ENCODE assay signal across 1 cellular context in the genomic region with DNA sequence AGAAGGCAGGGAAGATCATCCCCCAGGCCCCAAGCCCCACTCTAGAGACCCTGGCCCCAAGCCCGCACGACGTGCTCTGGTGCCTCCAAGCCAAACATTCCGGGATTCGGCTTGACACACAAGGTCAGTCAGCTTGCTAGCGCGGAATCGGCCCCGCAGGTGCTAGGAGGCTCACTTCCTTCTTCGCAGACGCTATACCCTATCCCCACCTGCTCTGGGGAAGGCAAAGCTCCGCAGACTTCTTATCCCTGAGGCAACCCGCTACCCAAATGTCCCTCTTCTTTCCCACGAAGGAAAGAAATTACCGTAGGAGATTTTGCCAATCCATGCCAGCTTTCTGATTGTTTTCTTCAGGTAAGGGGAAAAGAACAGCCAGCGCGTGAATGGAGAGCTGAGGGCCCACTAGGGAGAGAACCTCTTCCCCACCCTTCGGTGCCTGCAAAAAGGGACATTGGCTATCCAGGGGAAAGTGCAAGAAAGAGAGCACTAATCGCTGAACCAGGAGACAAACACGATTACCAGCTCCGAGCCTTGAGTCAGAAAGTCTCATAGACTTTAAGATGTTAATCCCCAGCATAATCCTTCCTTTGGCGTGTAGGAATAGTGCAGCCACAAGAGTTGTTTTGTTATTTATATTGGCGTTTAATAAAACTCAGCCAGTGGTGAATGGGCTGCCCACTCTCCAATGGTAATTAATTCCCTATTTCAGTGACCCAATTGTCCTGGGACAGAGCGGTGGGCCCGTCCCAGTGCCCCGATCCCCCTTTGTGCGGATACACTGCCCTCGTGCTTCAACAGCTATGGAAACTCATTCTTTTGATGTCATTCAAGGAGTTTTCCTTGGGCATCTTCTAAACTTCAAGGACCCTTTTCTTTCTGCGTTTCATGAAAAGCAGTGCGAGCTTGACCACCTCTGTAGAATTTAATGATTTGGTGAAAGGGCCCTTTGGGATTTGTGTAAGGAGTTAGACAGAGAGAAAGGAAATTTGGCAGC.
TF ChIP-seq lines count a peak whose summit lies in the region.

No MANE protein-coding gene starts in this region.

TF ChIP-seq in GM12878, 131 proteins besides CTCF, POLR2A, EP300 and RAD21:
- TF ChIP-seq CBX5 (IDR thresholded peaks at IDR 0.05; ENCODE audit: low read depth) (no peak), CREM (IDR thresholded peaks at IDR 0.05; ENCODE audit: low read depth) (0 out of 2 replicates have a peak, but pooled peaks have one; percentile 1), TCF3 (IDR thresholded peaks at IDR 0.05; ENCODE audit: borderline replicate concordance, insufficient read depth, low read depth, low read length) (0 out of 2 replicates have a peak, but pooled peaks have one; percentile 45), PAX5 (IDR thresholded peaks at IDR 0.05; ENCODE audit: borderline replicate concordance, low read depth, low read length) (no peak), DPF2 (IDR thresholded peaks at IDR 0.05) (no peak), SPI1 (IDR thresholded peaks at IDR 0.05; ENCODE audit: borderline replicate concordance, insufficient read depth, low read depth, low read length) (peak; percentile 60; the same call in 1 of the 2 replicates), PML (IDR thresholded peaks at IDR 0.05; ENCODE audit: low read length) (no peak)
